ENCODE assay signal across 8 cellular contexts in the genomic region with DNA sequence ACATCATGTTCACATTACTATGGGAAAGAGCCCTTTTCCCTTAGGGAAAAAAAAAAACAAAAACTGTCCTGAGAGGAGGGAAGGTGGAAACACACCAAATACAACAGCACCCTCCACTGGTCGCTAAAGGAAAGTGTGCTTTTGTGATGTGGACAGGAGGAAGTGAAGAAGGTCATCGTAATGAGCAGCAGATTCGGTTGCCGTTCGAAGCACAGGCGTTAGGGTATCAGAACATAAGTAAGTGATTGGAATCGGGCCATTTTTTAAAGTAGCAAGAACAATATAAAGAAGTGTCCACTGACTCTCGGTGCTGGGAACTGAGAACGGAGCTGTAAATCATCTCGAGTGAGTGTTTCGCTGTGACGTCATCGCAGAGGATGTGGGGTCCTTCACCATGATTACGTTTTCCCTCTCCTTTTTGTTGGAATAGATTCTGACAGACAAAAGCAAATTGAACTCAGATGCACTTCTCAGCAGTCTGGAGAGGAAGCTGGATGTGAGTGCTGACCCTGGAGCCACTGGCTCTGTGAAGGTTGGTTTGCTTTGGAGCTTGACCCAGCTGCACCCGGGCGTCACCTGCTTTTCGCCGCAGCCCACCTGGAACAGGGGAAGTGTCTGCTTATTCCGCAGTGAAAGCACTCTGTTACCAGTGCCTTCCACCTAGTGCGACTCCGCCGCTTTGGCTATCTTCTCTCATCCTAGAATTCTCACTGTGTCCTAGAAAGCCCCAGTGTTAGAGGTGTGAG.
DNase-seq lines count a peak whose midpoint lies in the region; ATAC-seq and TF ChIP-seq lines count a peak whose summit lies in the region.

No MANE protein-coding gene starts in this region.

- H3K4me1 ChIP-seq in MM.1S (ENCODE audit: low read length) (no peaks in the 10 kb centered on the region), ectodermal cell (ENCODE audit: control insufficient read depth, insufficient read depth, low read length) (peaks cover 4% of the 10 kb centered on the region), upper lobe of left lung (peaks cover 0 to 4% (median 2%) of the 10 kb centered on the region in 4 donors)

- 40 to 41% methylated on average over 22 of the region's 22 CpGs for WGBS in ectodermal cell, 2 experiments
- WGBS in upper lobe of left lung, 2 donors, result 38 to 41% methylated on average over 21 to 22 of the region's 22 CpGs

- no peaks in the 10 kb centered on the region for H4K20me1 ChIP-seq in MM.1S (ENCODE audit: insufficient read depth, low read length)

- ATAC-seq in Right ventricle myocardium superior (ENCODE audit: poor library complexity) (peak; percentile 67), Right ventricle myocardium inferior (no peak), upper lobe of left lung (ENCODE audit: low FRiP score in 2 of 2) (peak in 1 of 2 donors; percentile 71), HG02588 (IDR thresholded peaks at IDR 0.05; ENCODE audit: unreplicated experiment) (no peak)

- H3F3A ChIP-seq in MM.1S (ENCODE audit: insufficient read depth, low read length), result no peaks in the 10 kb centered on the region

- no peaks in the 10 kb centered on the region for H3K9me3 ChIP-seq in MM.1S (replicated peaks; ENCODE audit: insufficient read depth, low read length)
- no peaks in the 10 kb centered on the region for H3K9me3 ChIP-seq in ectodermal cell (ENCODE audit: control insufficient read depth, low read length)
- no peaks in the 10 kb centered on the region for H3K9me3 ChIP-seq in upper lobe of left lung

- intact Hi-C loops in Right ventricle myocardium superior (cut with DNase I) (loop anchor here (10.0 kb wide), 1 partner anchor 854 kb away; no protein-coding TSS in a partner anchor), Right ventricle myocardium inferior (cut with DNase I) (loop anchor here (2.0 to 5.0 kb wide), 3 partner anchors 184 to 847 kb away; no protein-coding TSS in a partner anchor)

- in situ Hi-C loops in SK-MEL-5 (cut with HindIII; ENCODE audit: low pct_unique_long_range_greater_than_20kb, low sequenced_read_pairs), result no loop called here

- H3K4me3 ChIP-seq in MM.1S (ENCODE audit: low read length) (no peak overlapping the region), ectodermal cell (ENCODE audit: insufficient read depth, low read depth, low read length) (peak overlapping the region; percentile 24), upper lobe of left lung (peak overlapping the region in 2 of 4 donors; percentile 8 to 31)

- TF ChIP-seq CTCF in MM.1S (IDR thresholded peaks at IDR 0.05; ENCODE audit: low read length), result peak; percentile 62
- TF ChIP-seq CTCF in upper lobe of left lung (IDR thresholded peaks at IDR 0.05), result peak; percentile 43 to 59 (median 51)

- H2AFZ ChIP-seq in MM.1S (ENCODE audit: low read length), result no peak overlapping the region

- H3K9me2 ChIP-seq in MM.1S (replicated peaks; ENCODE audit: insufficient read depth, low read length), result no peaks in the 10 kb centered on the region

- H3K27ac ChIP-seq in MM.1S (ENCODE audit: low read length), result no peak overlapping the region
- H3K27ac ChIP-seq in ectodermal cell (ENCODE audit: insufficient read depth, low read depth, low read length, poor library complexity, severe bottlenecking), result no peak overlapping the region
- no peak overlapping the region for H3K27ac ChIP-seq in upper lobe of left lung

- DNase-seq in Right ventricle myocardium superior, result no peak
- DNase-seq in Right ventricle myocardium inferior (ENCODE audit: missing footprints), result no peak
- peak; percentile 34 for DNase-seq in MM.1S
- peak; percentile 93 for DNase-seq in SK-MEL-5 (ENCODE audit: low read depth, low spot score)
- DNase-seq in medulla oblongata (ENCODE audit: extremely low spot score), result peak; percentile 71
- DNase-seq in upper lobe of left lung, result peak in 1 of 2 donors; percentile 44

- H3K4me2 ChIP-seq in MM.1S (ENCODE audit: low read depth, low read length), result no peak overlapping the region

- no peak for TF ChIP-seq POLR2A in upper lobe of left lung (IDR thresholded peaks at IDR 0.05)

- no peak overlapping the region for H3K9ac ChIP-seq in MM.1S (ENCODE audit: low read length)

- no peaks in the 10 kb centered on the region for H3K79me2 ChIP-seq in MM.1S (ENCODE audit: low read length)

- no peaks in the 10 kb centered on the region for H3K36me3 ChIP-seq in MM.1S (replicated peaks; ENCODE audit: insufficient read depth, low read length)
- H3K36me3 ChIP-seq in ectodermal cell (ENCODE audit: control insufficient read depth, insufficient read depth, low read length), result no peaks in the 10 kb centered on the region
- H3K36me3 ChIP-seq in upper lobe of left lung, result no peaks in the 10 kb centered on the region

- no peak for TF ChIP-seq EP300 in upper lobe of left lung (IDR thresholded peaks at IDR 0.05)

- H3K27me3 ChIP-seq in MM.1S (replicated peaks; ENCODE audit: insufficient read depth, low read length) (no peaks in the 10 kb centered on the region), ectodermal cell (ENCODE audit: control insufficient read depth, insufficient read depth, low read length, poor library complexity, severe bottlenecking) (peaks cover 18% of the 10 kb centered on the region), upper lobe of left lung (no peaks in the 10 kb centered on the region)

Comparison
In these comparisons a context has a peak if more than half of its experiments do, and no peak if none do; other contexts are left out.
1. DNase-seq: peak in MM.1S (single experiment), SK-MEL-5 (single experiment) and medulla oblongata (single experiment); none in Right ventricle myocardium superior (single experiment) and Right ventricle myocardium inferior (single experiment).